ENCODE assay signal across 8 cellular contexts in the genomic region with DNA sequence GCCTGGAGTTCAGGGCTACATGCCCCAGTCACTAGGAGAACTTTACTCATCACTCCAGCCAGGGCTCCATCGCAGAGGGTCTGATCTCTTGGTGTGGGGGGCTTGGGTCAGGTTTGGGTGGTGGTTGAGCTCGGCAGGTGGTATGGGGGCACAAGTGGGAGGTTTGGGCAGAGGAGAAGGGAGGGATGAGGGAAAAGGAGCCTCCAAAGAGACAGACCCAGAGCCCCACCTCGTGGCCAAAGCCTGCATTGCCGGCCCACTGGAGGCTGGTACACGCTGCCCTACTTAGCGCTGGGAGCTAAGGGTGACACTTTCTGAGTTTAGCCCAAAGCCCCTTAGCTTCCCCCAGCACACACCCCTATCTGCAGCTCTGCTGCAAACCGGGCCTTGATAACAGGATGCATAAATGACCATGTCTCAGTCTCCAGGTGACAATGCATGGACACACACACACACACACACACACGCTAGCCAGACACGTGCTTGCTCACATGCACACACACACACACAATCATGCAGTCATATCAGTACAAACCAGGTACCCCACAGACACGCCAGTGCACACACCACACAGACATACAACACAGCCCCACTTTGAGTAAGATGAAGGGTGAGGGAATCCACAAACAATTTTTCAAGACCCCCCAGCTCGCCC. TPM values are rescaled to one million over a fixed set of nuclear protein-coding genes. Genes with fewer than 3 reads are reported as not detected.
DNase-seq lines count a peak whose midpoint lies in the region; ATAC-seq and TF ChIP-seq lines count a peak whose summit lies in the region.

No MANE protein-coding gene starts in this region.

- DNase-seq in SIG-M5 treated with dmso at 0.1 percent for 504 hours (lab: John Stamatoyannopoulos, UW; ENCODE audit: unreplicated experiment) (peak; percentile 35), SIG-M5 (lab: John Stamatoyannopoulos, UW) (no peak), NCI-H1694 (lab: John Stamatoyannopoulos, UW) (peak; percentile 21), dorsolateral prefrontal cortex (peak; percentile 80 to 93 (median 87)), medulla oblongata (ENCODE audit: extremely low spot score) (peak; percentile 85)
- peak; percentile 89 to 91 for DNase-seq in activated CD4-positive, alpha-beta T cell treated with anti-CD3 and anti-CD28 coated beads, Interleukin-2, amount 50 U/mL, for 48 hours
- peak; percentile 58 to 64 for DNase-seq in stimulated activated CD8-positive, alpha-beta memory T cell treated with anti-CD3 and anti-CD28 coated beads, Interleukin-2, amount 100 ng/mL, for 1 hour (ENCODE audit: low read depth in 2 of 2)

- peak; percentile 30 to 97 (median 90) for TF ChIP-seq CTCF in dorsolateral prefrontal cortex (IDR thresholded peaks at IDR 0.05 in 54 of 56, conservative IDR thresholded peaks at IDR 0.05 in 2 of 56; ENCODE audit: low read depth in 1 of 56, partially characterized antibody in 56 of 56)

- H3K4me3 ChIP-seq in dorsolateral prefrontal cortex: no peak overlapping the region

- H3K27me3 ChIP-seq in dorsolateral prefrontal cortex: no peaks in the 10 kb centered on the region

- ATAC-seq in HG03097 (IDR thresholded peaks at IDR 0.05; ENCODE audit: low FRiP score, unreplicated experiment): no peak

- intact Hi-C loops in dorsolateral prefrontal cortex (cut with DNase I): loop anchor here (1.0 to 10.0 kb wide), 3 partner anchors 20 to 450 kb away; a partner anchor contains a TSS

- peak overlapping the region in 44 of 59 donors; percentile 14 to 100 (median 96) for H3K27ac ChIP-seq in dorsolateral prefrontal cortex

RNA-seq across cellular contexts. Expression of a gene that starts 14.7 kb away (rescaled TPM):
- 100 to 1,000 TPM in 1 of 120 experiments, 10 to 100 TPM in 119; 37.0 to 129 (median 54.7) TPM for total RNA-seq in dorsolateral prefrontal cortex

RNA-seq across cellular contexts. Expression of a gene that starts 16.6 kb away (rescaled TPM):
- total RNA-seq in dorsolateral prefrontal cortex: 10 to 100 TPM; 11.3 to 42.8 (median 23.8) TPM

RNA-seq across cellular contexts. Expression of a gene that starts 16.7 kb away (rescaled TPM):
- total RNA-seq in dorsolateral prefrontal cortex: 100 to 1,000 TPM in 7 of 120 experiments, 10 to 100 TPM in 113; 53.8 to 127 (median 83.8) TPM

RNA-seq across cellular contexts. Expression of a gene that starts 27.0 kb away (rescaled TPM):
- 10 to 100 TPM in 1 of 120 experiments, 1 to 10 TPM in 119; 3.4 to 10.0 (median 5.4) TPM for total RNA-seq in dorsolateral prefrontal cortex

RNA-seq across cellular contexts. Expression of a gene that starts 27.1 kb away (rescaled TPM):
- 10 to 100 TPM; 42.1 to 81.4 (median 59.6) TPM for total RNA-seq in dorsolateral prefrontal cortex
